19 cellular contexts compared by ENCODE assay signal in the genomic region with DNA sequence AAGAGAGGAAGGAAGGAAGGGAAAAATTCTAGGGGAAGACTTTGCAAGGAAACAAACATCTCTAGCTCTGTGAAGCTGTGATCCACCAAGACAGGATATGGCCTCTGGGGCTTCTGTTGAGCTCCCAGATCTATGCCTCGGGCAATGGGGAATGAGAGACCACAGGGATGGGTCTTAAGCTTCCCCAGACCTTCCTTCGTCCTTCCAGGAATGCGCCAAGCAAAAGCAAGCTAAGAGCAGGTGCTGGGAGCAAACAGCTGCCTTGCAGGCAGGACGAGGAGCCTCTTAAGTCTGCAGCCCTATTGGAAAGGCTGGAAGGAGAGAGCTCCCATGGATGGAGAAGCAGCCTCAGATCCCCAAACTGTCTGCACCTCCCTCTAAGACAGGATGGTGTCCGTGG. TPM values are rescaled to one million over a fixed set of nuclear protein-coding genes. Genes with fewer than 3 reads are reported as not detected.
"Had no signal": no experiment of that assay in that cellular context is flagged by ENCODE, and none has a peak within 500 bp of the region (broad histone marks: within the 10 kb centered on the region; RNA-seq: fewer than 3 reads in every experiment).

No MANE protein-coding gene starts in this region.

- H3K36me3 ChIP-seq: esophagus squamous epithelium, lower lobe of right lung, vagina had no signal

- ATAC-seq: lower lobe of right lung; naive thymus-derived CD4-positive, alpha-beta T cell; stimulated activated naive CD8-positive, alpha-beta T cell treated with anti-CD3 and anti-CD28 coated beads, Interleukin-15, Interleukin-2, amounts not matched to agents 100 U/mL and 50 U/mL, for 24 hours had no signal

- H3K27me3 ChIP-seq: esophagus squamous epithelium, hepatocyte, vagina had no signal

- H3K4me3 ChIP-seq: esophagus squamous epithelium, hepatocyte, lower lobe of right lung, vagina had no signal

- H3K4me2 ChIP-seq: hepatocyte had no signal

- H3K27ac ChIP-seq: hepatocyte, lower lobe of right lung, vagina, VCaP had no signal

- DNase-seq: activated CD4-positive, alpha-beta T cell treated with anti-CD3 and anti-CD28 coated beads, Interleukin-2, amount 50 U/mL, for 4 hours; activated gamma-delta T cell treated with Interleukin-2 at 50 U/mL for 16 hours; activated T-cell treated with anti-CD3 and anti-CD28 coated beads for 4 hours; effector memory CD4-positive, alpha-beta T cell; esophagus squamous epithelium; islet precursor cell; left colon; lower lobe of right lung; naive thymus-derived CD4-positive, alpha-beta T cell; stimulated activated CD4-positive, alpha-beta T cell treated with anti-CD3 and anti-CD28 coated beads, Interleukin-2, amount 100 ng/mL, for 24 hours; stimulated activated naive CD8-positive, alpha-beta T cell treated with anti-CD3 and anti-CD28 coated beads, Interleukin-15, Interleukin-2, amounts not matched to agents 100 U/mL and 50 U/mL, for 24 hours; substantia nigra; SW 1271; T-helper 2 cell had no signal

- H3K9me3 ChIP-seq: esophagus squamous epithelium, lower lobe of right lung, vagina had no signal

- H2AFZ ChIP-seq: hepatocyte had no signal

RNA-seq across cellular contexts. Expression of gene ELN, which starts 21.9 kb away (rescaled TPM):
- total RNA-seq: activated T-helper 1 cell treated with anti-CD3 and anti-CD28 coated beads, Interleukin-12 subunit alpha, Interleukin-12 subunit beta, Interleukin-2, Interleukin-4 antibody, amounts not matched to agents 30 ng/mL and 10 ng/mL and 1 ng/mL, durations not matched to agents 14 hours and 24 hours and 36 hours; mononuclear cell had no signal
- polyA plus RNA-seq: naive thymus-derived CD4-positive, alpha-beta T cell had no signal
